In the genomic region with DNA sequence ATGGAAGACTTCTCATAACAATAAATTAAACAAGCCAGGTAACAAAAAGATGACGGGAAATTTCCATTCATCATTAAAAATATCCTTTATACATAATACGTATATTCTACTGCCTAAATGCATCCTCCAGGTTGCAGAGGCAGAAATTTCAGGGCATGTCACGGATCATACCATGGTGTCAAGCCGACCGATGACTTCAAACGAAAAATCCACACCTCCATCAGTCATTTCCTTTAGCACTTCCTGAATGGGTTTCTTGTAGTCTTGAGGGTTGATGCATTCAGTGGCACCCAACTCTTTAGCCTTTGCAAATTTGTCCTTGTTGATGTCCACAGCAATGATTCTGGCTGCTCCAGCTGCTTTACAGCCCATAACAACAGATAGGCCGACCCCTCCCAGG, we compare ENCODE assay signal across 9 cellular contexts. TPM values are rescaled to one million over a fixed set of nuclear protein-coding genes. Genes with fewer than 3 reads are reported as not detected.
"Had no signal": no experiment of that assay in that cellular context is flagged by ENCODE, and none has a peak within 500 bp of the region (broad histone marks: within the 10 kb centered on the region; RNA-seq: fewer than 3 reads in every experiment).

No MANE protein-coding gene starts in this region.

RNA-seq across cellular contexts. Expression of gene ADH1C, which starts 9.9 kb away (rescaled TPM):
- total RNA-seq: OCI-LY7, PC-3, SJCRH30, SJSA1, SK-MEL-5 had no signal
- polyA plus RNA-seq: SK-N-SH had no signal

RNA-seq across cellular contexts. Expression of gene ADH1B, which starts 21.4 kb away (rescaled TPM):
- total RNA-seq: OCI-LY7, PC-3, PC-9, RPMI7951, SJCRH30, SJSA1, SK-MEL-5 had no signal
- polyA plus RNA-seq: SK-N-SH had no signal

RNA-seq across cellular contexts. Expression of gene ADH1A, which starts 51.8 kb away (rescaled TPM):
- total RNA-seq: OCI-LY7, PC-3, PC-9, Peyer's patch, RPMI7951, SJCRH30, SJSA1, SK-MEL-5 had no signal
- polyA plus RNA-seq: SK-N-SH had no signal
